Comparison of ENCODE assay signal across 8 cellular contexts in the genomic region with DNA sequence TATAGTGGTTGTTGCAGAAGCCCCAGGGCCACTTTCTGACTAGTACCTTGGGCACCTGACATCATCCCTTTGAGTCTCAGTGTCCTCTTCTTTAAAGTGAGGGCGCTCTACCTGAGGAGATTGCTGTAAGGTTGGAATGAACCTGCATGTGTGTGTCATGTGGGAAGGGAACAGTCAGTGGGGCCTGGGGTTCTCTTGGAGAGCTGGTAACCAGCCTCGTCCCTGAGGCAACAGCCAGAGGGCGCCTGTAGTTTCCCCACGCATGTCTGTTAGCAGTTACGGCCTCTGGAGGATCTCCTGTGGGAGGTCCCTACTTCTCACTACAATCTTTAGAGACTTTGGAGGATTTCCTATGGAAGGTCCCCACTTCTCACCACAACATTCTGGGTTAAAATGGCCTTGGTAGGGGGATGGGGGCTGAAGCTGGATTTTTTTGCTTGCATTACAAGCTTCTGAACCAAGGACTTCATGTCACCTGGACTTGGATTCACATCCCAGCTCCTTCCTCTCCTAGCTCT. TPM values are rescaled to one million over a fixed set of nuclear protein-coding genes. Genes with fewer than 3 reads are reported as not detected.
DNase-seq lines count a peak whose midpoint lies in the region; ATAC-seq and TF ChIP-seq lines count a peak whose summit lies in the region.
"Not testable (repeated sequence)": the region's sequence is repeated elsewhere in the genome, so short reads cannot be mapped to it uniquely, and the experiment has no call there.

No MANE protein-coding gene starts in this region.

- H3K4me1 ChIP-seq in psoas muscle, result peaks cover 12% of the 10 kb centered on the region

- H3K9me3 ChIP-seq in psoas muscle, result not testable (repeated sequence)

- H3K27ac Mint-ChIP-seq in immature natural killer cell, result peak overlapping the region; percentile 91 to 97 (median 94)

- intact Hi-C loops in psoas muscle (cut with DNase I), result loop anchor here in 1 of 2 donors (5.0 kb wide), 2 partner anchors 56 to 236 kb away; a partner anchor contains a TSS

- not testable (repeated sequence) for H3K27me3 ChIP-seq in psoas muscle (ENCODE audit: insufficient read depth in 3 of 3, low read length in 2 of 3)

- H3K4me3 ChIP-seq in choroid plexus epithelial cell (ENCODE audit: low read depth, low read length) (peak overlapping the region; percentile 98), psoas muscle (peak overlapping the region; percentile 97)

- peak overlapping the region; percentile 93 for H3K27ac ChIP-seq in psoas muscle

- 1 to 4% (median 1%) methylated on average over 5 of the region's 5 CpGs for WGBS in psoas muscle, 3 donors

- ATAC-seq in GM18861 (IDR thresholded peaks at IDR 0.05; ENCODE audit: unreplicated experiment) (peak; percentile 39), HG03095 (IDR thresholded peaks at IDR 0.05; ENCODE audit: unreplicated experiment) (peak; percentile 38), psoas muscle (peak; percentile 46 to 74 (median 62))

- H3K36me3 Mint-ChIP-seq in immature natural killer cell, result not testable (repeated sequence)

- not testable (repeated sequence) for H3K27me3 Mint-ChIP-seq in immature natural killer cell (ENCODE audit: low read depth in 3 of 3)

- DNase-seq in AG08395 (ENCODE audit: low spot score) (peak; percentile 18), NCI-H460 (ENCODE audit: extremely low read depth, low read depth) (peak; percentile 23), choroid plexus epithelial cell (ENCODE audit: low read depth) (peak; percentile 57), immature natural killer cell (peak in 2 of 3 donors; percentile 15 to 21)
- peak; percentile 48 for DNase-seq in activated CD4-positive, alpha-beta T cell treated with anti-CD3 and anti-CD28 coated beads for 48 hours
- not testable (repeated sequence) for DNase-seq in psoas muscle

- H3K36me3 ChIP-seq in psoas muscle (ENCODE audit: insufficient read depth in 1 of 2, low read depth in 1 of 2), result peaks cover 2 to 13% of the 10 kb centered on the region in 2 donors

- H3K4me1 Mint-ChIP-seq in immature natural killer cell, result peaks cover 28 to 31% of the 10 kb centered on the region in 2 donors

- peak overlapping the region; percentile 96 to 99 (median 97) for H3K4me3 Mint-ChIP-seq in immature natural killer cell

- H3K9me3 Mint-ChIP-seq in immature natural killer cell, result not testable (repeated sequence)

- TF ChIP-seq CTCF in choroid plexus epithelial cell (conservative IDR thresholded peaks at IDR 0.05; ENCODE audit: low read depth, low read length) (peak; percentile 61), psoas muscle (IDR thresholded peaks at IDR 0.05) (peak; percentile 22)

RNA-seq across cellular contexts. Expression of a gene that starts 0.8 kb away (rescaled TPM):
- 35.2 and 35.5 TPM in 2 replicates for total RNA-seq in NCI-H460 (2014; rRNA removed; shearing (Covaris generic))
- 52.8 and 94.0 TPM in 2 replicates for polyA plus RNA-seq in NCI-H460 (2014; cell fraction: nucleus; rRNA removed)
- polyA plus RNA-seq in immature natural killer cell (10 to 100 TPM; 12.6 to 24.3 (median 15.1) TPM), psoas muscle (10 to 100 TPM; 23.0 to 29.8 (median 26.0) TPM)
- 10 to 100 TPM; 21.9 to 39.0 (median 29.8) TPM for total RNA-seq in psoas muscle
